In the genomic region with DNA sequence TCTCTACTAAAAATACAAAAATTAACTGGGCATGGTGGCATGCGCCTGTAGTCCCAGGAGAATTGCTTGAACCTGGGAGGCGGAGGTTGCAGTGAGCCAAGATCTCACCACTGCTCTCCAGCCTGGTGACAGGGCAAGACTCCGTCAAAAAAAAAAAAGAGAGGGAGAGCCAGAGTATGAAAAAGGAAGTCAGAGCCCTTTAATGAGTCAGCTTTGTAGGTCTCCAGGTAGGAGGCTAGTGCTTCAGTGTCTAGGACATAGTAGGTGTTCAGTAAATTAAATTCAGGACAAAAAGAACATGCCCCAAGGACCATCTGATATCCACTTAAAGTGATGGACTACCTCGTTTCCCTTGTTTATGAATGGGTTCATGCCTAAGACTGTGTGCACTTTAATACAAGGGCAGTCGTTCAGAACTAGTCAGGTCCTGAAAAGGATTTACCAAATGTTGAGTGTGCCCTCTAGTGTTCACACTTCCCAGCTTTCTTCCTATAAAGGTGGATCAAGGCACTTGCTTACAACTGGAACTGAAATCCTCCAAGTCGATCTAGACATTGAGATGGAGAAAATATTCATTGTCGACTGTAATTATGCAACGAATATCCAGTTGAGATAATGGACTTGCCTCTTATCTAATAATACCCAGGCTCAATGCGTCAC, we compare ENCODE assay signal across 8 cellular contexts. TPM values are rescaled to one million over a fixed set of nuclear protein-coding genes. Genes with fewer than 3 reads are reported as not detected.
DNase-seq lines count a peak whose midpoint lies in the region; ATAC-seq and TF ChIP-seq lines count a peak whose summit lies in the region.

No MANE protein-coding gene starts in this region.

- H3K36me3 ChIP-seq in lung (ENCODE audit: control insufficient read depth in 2 of 2, insufficient read depth in 2 of 2, low read length in 2 of 2), result no peaks in the 10 kb centered on the region

- TF ChIP-seq CTCF in AG09319 (IDR thresholded peaks at IDR 0.05; ENCODE audit: low read depth, low read length), result peak; percentile 55
- TF ChIP-seq CTCF in GM12875 (IDR thresholded peaks at IDR 0.05; ENCODE audit: borderline replicate concordance, insufficient read depth, low read depth, low read length), result peak; percentile 51; the same call in 1 of the 2 replicates
- peak; percentile 27 for TF ChIP-seq CTCF in lung (IDR thresholded peaks at IDR 0.05; ENCODE audit: control extremely low read depth, extremely low read depth)
- no peak for TF ChIP-seq CTCF in coronary artery (IDR thresholded peaks at IDR 0.05)

- peak; percentile 20 for DNase-seq in AG09319 (ENCODE audit: extremely low read depth, low read depth)
- DNase-seq in NCI-H2029 treated with DMSO at 0.1 percent for 48 hours (lab: John Stamatoyannopoulos, UW), result peak; percentile 29
- peak; percentile 2 to 66 for DNase-seq in T47D (ENCODE audit: low read depth in 1 of 2, low spot score in 1 of 2)
- no peak for DNase-seq in lung (ENCODE audit: low spot score)
- DNase-seq in NCI-H146 treated with DMSO at 0.1 percent for 48 hours (lab: John Stamatoyannopoulos, UW; ENCODE audit: unreplicated experiment), result no peak
- no peak for DNase-seq in coronary artery (ENCODE audit: low spot score)

- H3K27ac ChIP-seq in lung (ENCODE audit: low read depth in 1 of 2, low read length in 1 of 2) (no peak overlapping the region), coronary artery (no peak overlapping the region)

- H3K4me1 ChIP-seq in lung (ENCODE audit: control insufficient read depth in 2 of 2, insufficient read depth in 2 of 2, low read length in 2 of 2), result no peaks in the 10 kb centered on the region

- no peaks in the 10 kb centered on the region for H3K27me3 ChIP-seq in lung (ENCODE audit: control insufficient read depth, insufficient read depth)

- ATAC-seq in HG02759 (IDR thresholded peaks at IDR 0.05; ENCODE audit: unreplicated experiment) (peak; percentile 82), lung (ENCODE audit: insufficient read depth, low FRiP score) (no peak)

- in situ Hi-C loops in T47D (cut with HindIII; ENCODE audit: low pct_unique_long_range_greater_than_20kb, low sequenced_read_pairs), result no loop called here

- no peaks in the 10 kb centered on the region for H3K9me3 ChIP-seq in lung (ENCODE audit: control insufficient read depth in 2 of 2, insufficient read depth in 1 of 2, low read length in 1 of 2)

- H3K4me3 ChIP-seq in GM12875 (ENCODE audit: low read depth, low read length) (no peak overlapping the region), lung (no peak overlapping the region), coronary artery (no peak overlapping the region)

- 29 to 33% methylated on average over 9 of the region's 9 CpGs for WGBS in lung, 2 donors

RNA-seq across cellular contexts. Expression of a gene that starts 29.0 kb away (rescaled TPM):
- under 1 TPM in 1 of 2 donors, not detected in 1; 0.12 TPM for total RNA-seq in lung
- polyA plus RNA-seq in lung, result not detected

Comparison
In these comparisons a context has a peak if more than half of its experiments do, and no peak if none do; other contexts are left out.
1. DNase-seq: peak in AG09319 (single experiment), NCI-H2029 treated with DMSO at 0.1 percent for 48 hours (single experiment) and T47D (2 of 2); none in lung (single experiment), NCI-H146 treated with DMSO at 0.1 percent for 48 hours (single experiment) and coronary artery (single experiment).